ENCODE assay signal across 12 cellular contexts in genomic region chr19:54518844-54519243, GRCh38. TPM values are rescaled to one million over a fixed set of nuclear protein-coding genes. Genes with fewer than 3 reads are reported as not detected.
A peak's percentile ranks its signal among the peaks of the same experiment; 100 is the strongest.
DNase-seq lines count a peak whose midpoint lies in the region; ATAC-seq and TF ChIP-seq lines count a peak whose summit lies in the region.
"Had no signal": no experiment of that assay in that cellular context is flagged by ENCODE, and none has a peak within 500 bp of the region (broad histone marks: within the 10 kb centered on the region; RNA-seq: fewer than 3 reads in every experiment).

No MANE protein-coding gene starts in this region.

- H3K4me3 Mint-ChIP-seq in naive thymus-derived CD8-positive, alpha-beta T cell, result peak overlapping the region in 1 of 10 donors; percentile 21
- H3K4me3 Mint-ChIP-seq: immature natural killer cell had no signal

- peaks cover 2% of the 10 kb centered on the region for H3K9me3 ChIP-seq in WERI-Rb-1 (ENCODE audit: severe bottlenecking)

- no peak overlapping the region for H3K27ac Mint-ChIP-seq in naive thymus-derived CD8-positive, alpha-beta T cell
- H3K27ac Mint-ChIP-seq: immature natural killer cell had no signal

- H3K27me3 ChIP-seq in WERI-Rb-1 (ENCODE audit: insufficient read depth, low read depth, severe bottlenecking), result peaks cover 84% of the 10 kb centered on the region

- TF ChIP-seq CTCF in RWPE1 (conservative IDR thresholded peaks at IDR 0.05; ENCODE audit: low read depth) (no peak), WERI-Rb-1 (IDR thresholded peaks at IDR 0.05; ENCODE audit: low read depth, low read length) (no peak)

- no peak for ATAC-seq in naive thymus-derived CD8-positive, alpha-beta T cell

- peaks cover 20 to 68% (median 49%) of the 10 kb centered on the region in 5 donors for H3K27me3 Mint-ChIP-seq in naive thymus-derived CD8-positive, alpha-beta T cell

- peaks cover 0 to 5% (median 0%) of the 10 kb centered on the region in 3 donors for H3K36me3 Mint-ChIP-seq in naive thymus-derived CD8-positive, alpha-beta T cell

- peak; percentile 55 for DNase-seq in activated CD4-positive, alpha-beta T cell treated with anti-CD3 and anti-CD28 coated beads for 48 hours
- DNase-seq in activated CD4-positive, alpha-beta T cell treated with anti-CD3 and anti-CD28 coated beads, Interleukin-2, amount 50 U/mL, for 1 hour, result no peak
- peak; percentile 67 for DNase-seq in H4 (ENCODE audit: low spot score)
- peak; percentile 38 for DNase-seq in RWPE1 (ENCODE audit: low spot score)
- peak; percentile 88 to 95 for DNase-seq in lung microvascular endothelial cell (ENCODE audit: low read depth in 2 of 2)
- DNase-seq in NCI-H187 treated with DMSO at 0.1 percent for 48 hours (lab: John Stamatoyannopoulos, UW), result no peak
- DNase-seq in naive thymus-derived CD8-positive, alpha-beta T cell, result no peak
- no peak for DNase-seq in WERI-Rb-1
- DNase-seq: immature natural killer cell, Karpas-422 had no signal

- peaks cover 21 to 37% (median 28%) of the 10 kb centered on the region in 4 donors for H3K4me1 Mint-ChIP-seq in naive thymus-derived CD8-positive, alpha-beta T cell

- H3K9me3 Mint-ChIP-seq in naive thymus-derived CD8-positive, alpha-beta T cell, result peaks cover 0 to 25% (median 4%) of the 10 kb centered on the region in 9 donors

- H3K4me3 ChIP-seq in WERI-Rb-1 (ENCODE audit: low read depth, low read length), result no peak overlapping the region

- CTCF ChIA-PET in RWPE1 (lab: Yijun Ruan, JAX), result interaction anchor here (0.6 kb wide), 1 partner anchor 40 kb away, joined by 3 read pairs; no protein-coding TSS in a partner anchor

- POLR2A ChIA-PET in RWPE1 (lab: Yijun Ruan, JAX; ENCODE audit: low non-redundant PET), result no interaction called here
- POLR2A ChIA-PET in naive thymus-derived CD8-positive, alpha-beta T cell (lab: Charles Lee), result no interaction called here

- H3K27ac ChIP-seq in RWPE1 (no peak overlapping the region), WERI-Rb-1 (no peak overlapping the region)

- H3K36me3 ChIP-seq in WERI-Rb-1, result no peaks in the 10 kb centered on the region

RNA-seq across cellular contexts. Expression of gene LAIR2, which starts 16.2 kb away (rescaled TPM):
- not detected in 2 replicates for total RNA-seq in H4 (2014; rRNA removed; shearing (Covaris generic))
- total RNA-seq in lung microvascular endothelial cell, result not detected in 2 replicates
- not detected for total RNA-seq in naive thymus-derived CD8-positive, alpha-beta T cell
- 10 to 100 TPM in 1 of 3 donors, 1 to 10 TPM in 1, not detected in 1; 1.8 to 17.2 TPM for polyA plus RNA-seq in naive thymus-derived CD8-positive, alpha-beta T cell
- total RNA-seq: temporal lobe had no signal

RNA-seq across cellular contexts. Expression of gene CDC42EP5, which starts 45.7 kb away (rescaled TPM):
- total RNA-seq in H4 (2014; rRNA removed; shearing (Covaris generic)), result 5.1 and 7.0 TPM in 2 replicates
- total RNA-seq in lung microvascular endothelial cell, result 53.2 and 124 TPM in 2 replicates
- not detected for total RNA-seq in naive thymus-derived CD8-positive, alpha-beta T cell
- not detected for polyA plus RNA-seq in naive thymus-derived CD8-positive, alpha-beta T cell
- total RNA-seq: T-helper 2 cell treated with Interferon-gamma antibody and Interleukin-4, amounts not matched to agents 100 ng/mL and 5 ng/mL, for 36 hours had no signal
- polyA plus RNA-seq: immature natural killer cell had no signal

RNA-seq across cellular contexts. Expression of gene LILRA2, which starts 54.7 kb away (rescaled TPM):
- total RNA-seq in H4 (2014; rRNA removed; shearing (Covaris generic)), result not detected in 2 replicates
- total RNA-seq in lung microvascular endothelial cell, result not detected in 2 replicates
- under 1 TPM in 1 of 2 experiments, not detected in 1; 0.38 TPM for total RNA-seq in naive thymus-derived CD8-positive, alpha-beta T cell
- polyA plus RNA-seq in naive thymus-derived CD8-positive, alpha-beta T cell, result under 1 TPM in 2 of 3 donors, not detected in 1; 0.13 to 0.40 TPM
- total RNA-seq: T-helper 2 cell treated with Interferon-gamma antibody and Interleukin-4, amounts not matched to agents 100 ng/mL and 5 ng/mL, for 36 hours; temporal lobe had no signal

RNA-seq across cellular contexts. Expression of gene LENG9, which starts 55.3 kb away (rescaled TPM):
- total RNA-seq in H4 (2014; rRNA removed; shearing (Covaris generic)), result 0.33 and 0.64 TPM in 2 replicates
- 3.3 and 5.0 TPM in 2 replicates for total RNA-seq in lung microvascular endothelial cell
- total RNA-seq in naive thymus-derived CD8-positive, alpha-beta T cell, result 1 to 10 TPM; 5.2 to 5.8 TPM
- under 1 TPM in 2 of 3 donors, not detected in 1; 0.22 to 0.36 TPM for polyA plus RNA-seq in naive thymus-derived CD8-positive, alpha-beta T cell

Comparison
In these comparisons a context has a peak if more than half of its experiments do, and no peak if none do; other contexts are left out.
1. DNase-seq: peak in activated CD4-positive, alpha-beta T cell treated with anti-CD3 and anti-CD28 coated beads for 48 hours (single experiment), H4 (single experiment), RWPE1 (single experiment) and lung microvascular endothelial cell (2 of 2); none in activated CD4-positive, alpha-beta T cell treated with anti-CD3 and anti-CD28 coated beads, Interleukin-2, amount 50 U/mL, for 1 hour (single experiment), NCI-H187 treated with DMSO at 0.1 percent for 48 hours (single experiment), naive thymus-derived CD8-positive, alpha-beta T cell (0 of 10) and WERI-Rb-1 (single experiment).